ENCODE assay signal across 13 cellular contexts in the genomic region with DNA sequence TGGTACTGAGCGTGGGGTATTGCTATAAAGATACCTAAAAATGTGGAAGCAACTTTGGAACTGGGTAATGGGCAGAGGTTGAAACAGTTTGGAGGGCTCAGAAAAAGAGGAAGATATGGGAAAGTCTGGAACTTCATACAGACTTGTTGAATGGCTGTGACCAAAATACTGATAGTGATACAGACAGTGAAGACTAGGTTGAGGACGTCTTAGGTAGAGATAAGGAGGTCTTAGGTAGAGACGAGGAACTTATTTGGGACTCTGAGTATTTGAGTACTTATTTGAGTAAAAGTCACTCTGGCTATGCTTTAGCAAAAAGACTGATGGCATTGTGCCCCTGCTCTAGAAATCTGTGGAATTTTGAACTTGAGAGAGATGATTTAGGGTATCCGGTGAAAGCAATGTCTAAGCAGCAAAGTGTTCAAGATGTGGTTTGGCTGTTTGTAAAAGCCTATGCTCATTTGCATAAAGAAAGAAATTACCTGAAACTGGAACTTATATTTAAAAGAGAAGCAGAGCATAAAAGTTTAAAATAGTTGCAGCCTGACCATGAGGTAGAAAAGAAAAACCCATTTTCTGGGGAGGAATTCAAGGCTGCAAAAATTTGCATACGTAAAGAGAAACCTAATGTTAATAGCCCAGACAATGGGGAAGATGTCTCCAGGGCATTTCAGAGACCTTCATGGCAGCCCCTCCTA.
DNase-seq lines count a peak whose midpoint lies in the region; ATAC-seq lines count a peak whose summit lies in the region.
"Had no signal": no experiment of that assay in that cellular context is flagged by ENCODE, and none has a peak within 500 bp of the region (broad histone marks: within the 10 kb centered on the region; RNA-seq: fewer than 3 reads in every experiment).

No MANE protein-coding gene starts in this region.

- DNase-seq in nucleus accumbens (lab: John Stamatoyannopoulos, UW) (no peak), hepatic stellate cell (ENCODE audit: low spot score) (no peak), activated gamma-delta T cell treated with Interleukin-2 at 50 U/mL for 16 hours (no peak), iPS-NIHi7 (ENCODE audit: extremely low spot score) (no peak)
- DNase-seq: activated CD8-positive, alpha-beta T cell treated with anti-CD3 and anti-CD28 coated beads for 36 hours; lower lobe of right lung; naive thymus-derived CD8-positive, alpha-beta T cell; NCI-H1092; substantia nigra had no signal

- ATAC-seq in GM18511 (IDR thresholded peaks at IDR 0.05; ENCODE audit: unreplicated experiment) (peak; percentile 71), GM21360 (IDR thresholded peaks at IDR 0.05; ENCODE audit: unreplicated experiment) (peak; percentile 77), HG02885 (IDR thresholded peaks at IDR 0.05; ENCODE audit: poor library complexity, unreplicated experiment) (peak; percentile 71), HG03442 (IDR thresholded peaks at IDR 0.05; ENCODE audit: unreplicated experiment) (peak; percentile 85)
- ATAC-seq: activated CD8-positive, alpha-beta T cell treated with anti-CD3 and anti-CD28 coated beads for 36 hours; lower lobe of right lung; naive thymus-derived CD8-positive, alpha-beta T cell had no signal
